In genomic region chr17:69724236-69724635, GRCh38 we compare ENCODE assay signal across 27 cellular contexts.
"Had no signal": no experiment of that assay in that cellular context is flagged by ENCODE, and none has a peak within 500 bp of the region (broad histone marks: within the 10 kb centered on the region; RNA-seq: fewer than 3 reads in every experiment).

No MANE protein-coding gene starts in this region.

- H3K9me3 Mint-ChIP-seq: endodermal cell; nephron; stimulated activated memory B cell treated with anti-CD40 and anti-IgM and Interleukin-4, amounts not matched to agents 10 μg/mL and 1 μg/mL and 100 μg/mL, for 72 hours; stimulated activated naive CD8-positive, alpha-beta T cell treated with anti-CD3 and anti-CD28 coated beads, Interleukin-15, amount 100 ng/mL, for 72 hours had no signal

- ATAC-seq: left cardiac atrium; left ventricle myocardium superior; sciatic nerve; stimulated activated memory B cell treated with anti-CD40 and anti-IgM and Interleukin-4, amounts not matched to agents 10 μg/mL and 1 μg/mL and 100 μg/mL, for 72 hours; stimulated activated naive CD8-positive, alpha-beta T cell treated with anti-CD3 and anti-CD28 coated beads, Interleukin-15, amount 100 ng/mL, for 72 hours had no signal

- H3K4me1 ChIP-seq: parathyroid adenoma, prostate gland, spleen, testis, tibial nerve, upper lobe of right lung, vagina had no signal

- H3K4me3 ChIP-seq: coronary artery, hepatocyte, lung, prostate gland, spleen, testis, tibial nerve, upper lobe of right lung, vagina had no signal

- H3K27ac ChIP-seq: coronary artery, hepatocyte, parathyroid adenoma, prostate gland, spleen, testis, tibial nerve, upper lobe of right lung, vagina had no signal

- H3K36me3 ChIP-seq: prostate gland, spleen, tibial nerve, upper lobe of right lung, vagina had no signal

- H3K36me3 Mint-ChIP-seq: naive B cell; stimulated activated memory B cell treated with anti-CD40 and anti-IgM and Interleukin-4, amounts not matched to agents 10 μg/mL and 1 μg/mL and 100 μg/mL, for 72 hours had no signal

- H3K27ac Mint-ChIP-seq: endodermal cell; naive B cell; stimulated activated memory B cell treated with anti-CD40 and anti-IgM and Interleukin-4, amounts not matched to agents 10 μg/mL and 1 μg/mL and 100 μg/mL, for 72 hours had no signal

- H3K9me3 ChIP-seq: prostate gland, spleen, testis, tibial nerve, upper lobe of right lung, vagina had no signal

- DNase-seq: effector CD4-positive, alpha-beta T cell; endodermal cell; erythroblast; foreskin melanocyte; head of caudate nucleus; kidney; left cardiac atrium; left ventricle myocardium superior; naive B cell; retina; spleen; stimulated activated CD4-positive, alpha-beta T cell treated with anti-CD3 and anti-CD28 coated beads, Interleukin-15, amount 100 ng/mL, for 24 hours; stimulated activated CD4-positive, alpha-beta T cell treated with anti-CD3 and anti-CD28 coated beads, Interleukin-1b, Interleukin-23, amount 100 ng/mL, for 48 hours; stimulated activated CD4-positive, alpha-beta T cell treated with anti-CD3 and anti-CD28 coated beads, Interleukin-4, amount 100 ng/mL, for 24 hours; stimulated activated naive CD8-positive, alpha-beta T cell treated with anti-CD3 and anti-CD28 coated beads, Interleukin-15, amount 100 ng/mL, for 72 hours; testis; upper lobe of right lung had no signal

- H3K4me1 Mint-ChIP-seq: endodermal cell; naive B cell; stimulated activated memory B cell treated with anti-CD40 and anti-IgM and Interleukin-4, amounts not matched to agents 10 μg/mL and 1 μg/mL and 100 μg/mL, for 72 hours; stimulated activated naive CD8-positive, alpha-beta T cell treated with anti-CD3 and anti-CD28 coated beads, Interleukin-15, amount 100 ng/mL, for 72 hours had no signal

- H3K4me3 Mint-ChIP-seq: endodermal cell; naive B cell; nephron; stimulated activated memory B cell treated with anti-CD40 and anti-IgM and Interleukin-4, amounts not matched to agents 10 μg/mL and 1 μg/mL and 100 μg/mL, for 72 hours; stimulated activated naive CD8-positive, alpha-beta T cell treated with anti-CD3 and anti-CD28 coated beads, Interleukin-15, amount 100 ng/mL, for 72 hours had no signal

- H3K27me3 Mint-ChIP-seq: naive B cell; stimulated activated memory B cell treated with anti-CD40 and anti-IgM and Interleukin-4, amounts not matched to agents 10 μg/mL and 1 μg/mL and 100 μg/mL, for 72 hours had no signal

- H3K27me3 ChIP-seq: hepatocyte, spleen, testis, tibial nerve, upper lobe of right lung, vagina had no signal
